11 cellular contexts compared by ENCODE assay signal in genomic region chr16:87954361-87954760, GRCh38. TPM values are rescaled to one million over a fixed set of nuclear protein-coding genes. Genes with fewer than 3 reads are reported as not detected.
DNase-seq lines count a peak whose midpoint lies in the region; ATAC-seq and TF ChIP-seq lines count a peak whose summit lies in the region.
"Had no signal": no experiment of that assay in that cellular context is flagged by ENCODE, and none has a peak within 500 bp of the region (broad histone marks: within the 10 kb centered on the region; RNA-seq: fewer than 3 reads in every experiment).

No MANE protein-coding gene starts in this region.

- H3K79me2 ChIP-seq in SK-N-SH (ENCODE audit: insufficient read depth) = peaks cover 72% of the 10 kb centered on the region

- CTCF ChIA-PET in SK-N-SH (lab: Yijun Ruan, JAX) = interaction anchor here (1.2 kb wide), 1 partner anchor 83 kb away, joined by 3 read pairs; no protein-coding TSS in a partner anchor

- TF ChIP-seq EP300 in SK-N-SH (IDR thresholded peaks at IDR 0.05; ENCODE audit: borderline replicate concordance in 1 of 2, low read depth in 1 of 2, low read length in 1 of 2) = no peak

- ATAC-seq in SK-N-SH treated with all-trans-retinoic acid at 6 μM for 48 hours (no peak), GM18858 (IDR thresholded peaks at IDR 0.05; ENCODE audit: unreplicated experiment) (no peak), GM18517 (IDR thresholded peaks at IDR 0.05; ENCODE audit: unreplicated experiment) (no peak)
- ATAC-seq in activated naive CD8-positive, alpha-beta T cell treated with anti-CD3 and anti-CD28 coated beads, Interleukin-2, amount 10 ng/mL, durations not matched to agents 7 days and 5 days (ENCODE audit: low read depth) = no peak
- ATAC-seq in stimulated activated naive CD8-positive, alpha-beta T cell treated with anti-CD3 and anti-CD28 coated beads, Interleukin-15, amount 100 ng/mL, for 72 hours = no peak

- peaks cover 22% of the 10 kb centered on the region for H3K36me3 Mint-ChIP-seq in activated naive CD8-positive, alpha-beta T cell treated with anti-CD3 and anti-CD28 coated beads, Interleukin-2, amount 10 ng/mL, durations not matched to agents 7 days and 5 days

- peak overlapping the region in 1 of 2 experiments; percentile 31; a peak in 3 of 4 replicates for H3K27ac ChIP-seq in SK-N-SH (ENCODE audit: low read depth in 2 of 2, low read length in 1 of 2)
- peak overlapping the region; percentile 57 for H3K27ac ChIP-seq in layer of hippocampus (ENCODE audit: low read depth, low read length)

- no peak for DNase-seq in SK-N-SH
- DNase-seq in activated naive CD8-positive, alpha-beta T cell treated with anti-CD3 and anti-CD28 coated beads, Interleukin-2, amount 10 ng/mL, durations not matched to agents 7 days and 5 days = no peak
- no peak for DNase-seq in stimulated activated naive CD8-positive, alpha-beta T cell treated with anti-CD3 and anti-CD28 coated beads, Interleukin-15, amount 100 ng/mL, for 72 hours
- DNase-seq in SK-N-DZ (ENCODE audit: low spot score) = no peak
- DNase-seq: effector CD4-positive, alpha-beta T cell; NCI-H1092 had no signal

- no peaks in the 10 kb centered on the region for H4K20me1 ChIP-seq in SK-N-SH (ENCODE audit: insufficient read depth)

- peak overlapping the region; percentile 69 for H3K27ac Mint-ChIP-seq in activated naive CD8-positive, alpha-beta T cell treated with anti-CD3 and anti-CD28 coated beads, Interleukin-2, amount 10 ng/mL, durations not matched to agents 7 days and 5 days
- H3K27ac Mint-ChIP-seq in stimulated activated naive CD8-positive, alpha-beta T cell treated with anti-CD3 and anti-CD28 coated beads, Interleukin-15, amount 100 ng/mL, for 72 hours = peak overlapping the region; percentile 45 to 75

- no peak overlapping the region for H3K4me3 Mint-ChIP-seq in activated naive CD8-positive, alpha-beta T cell treated with anti-CD3 and anti-CD28 coated beads, Interleukin-2, amount 10 ng/mL, durations not matched to agents 7 days and 5 days
- H3K4me3 Mint-ChIP-seq in stimulated activated naive CD8-positive, alpha-beta T cell treated with anti-CD3 and anti-CD28 coated beads, Interleukin-15, amount 100 ng/mL, for 72 hours = peak overlapping the region; percentile 17 to 70

- no peaks in the 10 kb centered on the region for H3K9me3 Mint-ChIP-seq in activated naive CD8-positive, alpha-beta T cell treated with anti-CD3 and anti-CD28 coated beads, Interleukin-2, amount 10 ng/mL, durations not matched to agents 7 days and 5 days
- H3K9me3 Mint-ChIP-seq in stimulated activated naive CD8-positive, alpha-beta T cell treated with anti-CD3 and anti-CD28 coated beads, Interleukin-15, amount 100 ng/mL, for 72 hours = no peaks in the 10 kb centered on the region

- H3K4me1 ChIP-seq in SK-N-SH (ENCODE audit: control insufficient read depth in 1 of 2, insufficient read depth in 2 of 2, low read depth in 1 of 2, low read length in 1 of 2) = peaks cover 27 to 31% of the 10 kb centered on the region in 2 experiments; a peak in 2 of 4 replicates

- H2AFZ ChIP-seq in SK-N-SH (ENCODE audit: low read depth) = no peak overlapping the region

- POLR2A ChIA-PET in SK-N-SH (lab: Yijun Ruan, JAX) = no interaction called here
- POLR2A ChIA-PET in activated naive CD8-positive, alpha-beta T cell treated with anti-CD3 and anti-CD28 coated beads, Interleukin-2, amount 10 ng/mL, durations not matched to agents 7 days and 5 days (lab: Charles Lee) = interaction anchor here (1.3 kb wide), 1 partner anchor 13 kb away, joined by 4 read pairs; no protein-coding TSS in a partner anchor

- 86% methylated on average over 12 of the region's 14 CpGs for WGBS in SK-N-SH (ENCODE audit: low lambda C conversion rate)

- H3K27me3 ChIP-seq in SK-N-SH (ENCODE audit: insufficient read depth) = no peaks in the 10 kb centered on the region
- H3K27me3 ChIP-seq in layer of hippocampus (ENCODE audit: control insufficient read depth, insufficient read depth, low read length) = no peaks in the 10 kb centered on the region

- H3K4me3 ChIP-seq in SK-N-SH (ENCODE audit: low read depth in 2 of 2, low read length in 1 of 2) = no peak overlapping the region
- H3K4me3 ChIP-seq: thoracic aorta had no signal

- TF ChIP-seq RAD21 in SK-N-SH (IDR thresholded peaks at IDR 0.05; ENCODE audit: low read length) = no peak

- no peak for TF ChIP-seq CTCF in SK-N-SH (IDR thresholded peaks at IDR 0.05)

- H3K9me2 ChIP-seq in SK-N-SH = no peaks in the 10 kb centered on the region

- H3K9me3 ChIP-seq in SK-N-SH = no peaks in the 10 kb centered on the region
- H3K9me3 ChIP-seq: thoracic aorta had no signal

- H3K27me3 Mint-ChIP-seq in activated naive CD8-positive, alpha-beta T cell treated with anti-CD3 and anti-CD28 coated beads, Interleukin-2, amount 10 ng/mL, durations not matched to agents 7 days and 5 days = no peaks in the 10 kb centered on the region
- H3K27me3 Mint-ChIP-seq in stimulated activated naive CD8-positive, alpha-beta T cell treated with anti-CD3 and anti-CD28 coated beads, Interleukin-15, amount 100 ng/mL, for 72 hours = no peaks in the 10 kb centered on the region

- H3K4me1 Mint-ChIP-seq in activated naive CD8-positive, alpha-beta T cell treated with anti-CD3 and anti-CD28 coated beads, Interleukin-2, amount 10 ng/mL, durations not matched to agents 7 days and 5 days = peaks cover 43% of the 10 kb centered on the region
- peaks cover 81% of the 10 kb centered on the region for H3K4me1 Mint-ChIP-seq in stimulated activated naive CD8-positive, alpha-beta T cell treated with anti-CD3 and anti-CD28 coated beads, Interleukin-15, amount 100 ng/mL, for 72 hours

- H3K9ac ChIP-seq in SK-N-SH = peak overlapping the region; percentile 94; the same call in 1 of the 2 replicates

- peaks cover 10 to 13% of the 10 kb centered on the region in 2 experiments for H3K36me3 ChIP-seq in SK-N-SH (replicated peaks in 1 of 2; ENCODE audit: control insufficient read depth in 1 of 2, insufficient read depth in 2 of 2, low read length in 1 of 2)
- H3K36me3 ChIP-seq: thoracic aorta had no signal

- peaks cover 22% of the 10 kb centered on the region for H3F3A ChIP-seq in SK-N-SH (replicated peaks; ENCODE audit: insufficient read depth)

- no peak overlapping the region for H3K4me2 ChIP-seq in SK-N-SH

TF ChIP-seq in SK-N-SH, 30 proteins besides CTCF, POLR2A, EP300 and RAD21 (continues in another document):
- TF ChIP-seq TEAD4 (IDR thresholded peaks at IDR 0.05; ENCODE audit: borderline replicate concordance, insufficient read depth) = no peak

TF ChIP-seq in SK-N-SH treated with all-trans-retinoic acid at 6 μM for 48 hours, 23 proteins besides CTCF, POLR2A, EP300 and RAD21:
- TF ChIP-seq ZNF565 (CRISPR knock-in tag; conservative IDR thresholded peaks at IDR 0.05; ENCODE audit: low read depth) = no peak
- TF ChIP-seq CSRNP3 (CRISPR knock-in tag; IDR thresholded peaks at IDR 0.05) = no peak
- TF ChIP-seq ZFP3 (CRISPR knock-in tag; IDR thresholded peaks at IDR 0.05) = no peak
- TF ChIP-seq RARB (CRISPR knock-in tag; IDR thresholded peaks at IDR 0.05) = no peak
- no peak for TF ChIP-seq TCF4 (CRISPR knock-in tag; IDR thresholded peaks at IDR 0.05; ENCODE audit: borderline replicate concordance)
- TF ChIP-seq SNAI2 (CRISPR knock-in tag; IDR thresholded peaks at IDR 0.05) = no peak
- TF ChIP-seq ZC3H10 (CRISPR knock-in tag; IDR thresholded peaks at IDR 0.05) = no peak
- no peak for TF ChIP-seq ZNF8 (CRISPR knock-in tag; IDR thresholded peaks at IDR 0.05)
- TF ChIP-seq ARNTL (CRISPR knock-in tag; IDR thresholded peaks at IDR 0.05; ENCODE audit: borderline replicate concordance, low read depth) = no peak
- no peak for TF ChIP-seq ZFP30 (CRISPR knock-in tag; IDR thresholded peaks at IDR 0.05)
- no peak for TF ChIP-seq ISL1 (CRISPR knock-in tag; IDR thresholded peaks at IDR 0.05)
- no peak for TF ChIP-seq OSR1 (CRISPR knock-in tag; IDR thresholded peaks at IDR 0.05)

RNA-seq across cellular contexts. Expression of gene BANP, which starts 3.1 kb away (rescaled TPM):
- 15.0 and 16.8 TPM in 2 replicates for polyA plus RNA-seq in SK-N-SH (2012; rRNA removed)
- 9.8 and 11.1 TPM in 2 replicates for polyA plus RNA-seq in SK-N-SH (2012; cell fraction: cytosol; rRNA removed)
- polyA plus RNA-seq in SK-N-SH (2012; cell fraction: nucleus; rRNA removed) = 42.8 and 46.7 TPM in 2 replicates
- 10 to 100 TPM; 50.2 to 55.1 TPM for total RNA-seq in activated naive CD8-positive, alpha-beta T cell treated with anti-CD3 and anti-CD28 coated beads, Interleukin-2, amount 10 ng/mL, durations not matched to agents 7 days and 5 days
- 19.1 and 26.6 TPM in 2 replicates for polyA plus RNA-seq in SK-N-DZ (2014; cell fraction: cytosol; rRNA removed)
- 27.9 and 35.3 TPM in 2 replicates for polyA plus RNA-seq in SK-N-DZ (2014; cell fraction: nucleus; rRNA removed)

RNA-seq across cellular contexts. Expression of gene CA5A, which starts 18.0 kb away (rescaled TPM):
- polyA plus RNA-seq in SK-N-SH (2012; rRNA removed) = not detected in 2 replicates
- not detected in 2 replicates for polyA plus RNA-seq in SK-N-SH (2012; cell fraction: cytosol; rRNA removed)
- polyA plus RNA-seq in SK-N-SH (2012; cell fraction: nucleus; rRNA removed) = not detected in 2 replicates
- total RNA-seq in activated naive CD8-positive, alpha-beta T cell treated with anti-CD3 and anti-CD28 coated beads, Interleukin-2, amount 10 ng/mL, durations not matched to agents 7 days and 5 days = not detected
- polyA plus RNA-seq in SK-N-DZ (2014; cell fraction: cytosol; rRNA removed) = not detected in 2 replicates
- polyA plus RNA-seq in SK-N-DZ (2014; cell fraction: nucleus; rRNA removed) = 1.3 TPM in 1 of 2 replicates, not detected in the other
- total RNA-seq: thoracic aorta had no signal
